15 cellular contexts compared by ENCODE assay signal in genomic region chr2:46385786-46386577, GRCh38.
DNase-seq lines count a peak whose midpoint lies in the region; ATAC-seq, FAIRE-seq and TF ChIP-seq lines count a peak whose summit lies in the region.
"Had no signal": no experiment of that assay in that cellular context is flagged by ENCODE, and none has a peak within 500 bp of the region (broad histone marks: within the 10 kb centered on the region; RNA-seq: fewer than 3 reads in every experiment).

No MANE protein-coding gene starts in this region.

- H3K9me3 ChIP-seq in adipocyte (ENCODE audit: control insufficient read depth, low read length) (no peaks in the 10 kb centered on the region), left ventricle myocardium inferior (replicated peaks) (no peaks in the 10 kb centered on the region), upper lobe of right lung (no peaks in the 10 kb centered on the region), small intestine (ENCODE audit: control insufficient read depth, low read depth) (no peaks in the 10 kb centered on the region)
- H3K9me3 ChIP-seq: thyroid gland had no signal

- peak overlapping the region; percentile 63 for H3K9ac ChIP-seq in adipocyte (ENCODE audit: low read length)
- H3K9ac ChIP-seq: KMS-11 had no signal

- FAIRE-seq in small intestine (lab: Jason Lieb, UNC): no peak
- FAIRE-seq: endometrium had no signal

- DNase-seq in activated CD8-positive, alpha-beta memory T cell treated with anti-CD3 and anti-CD28 coated beads for 24 hours: peak; percentile 49
- DNase-seq in activated CD8-positive, alpha-beta memory T cell treated with anti-CD3 and anti-CD28 coated beads, Interleukin-2, amount 50 U/mL, for 4 hours: no peak
- peak; percentile 68 for DNase-seq in adipocyte (ENCODE audit: low read depth)
- DNase-seq in left ventricle myocardium inferior: no peak
- no peak for DNase-seq in upper lobe of right lung
- DNase-seq in small intestine: no peak
- DNase-seq in dedifferentiated amniotic fluid mesenchymal stem cell (ENCODE audit: extremely low spot score): no peak
- no peak for DNase-seq in mucosa of gallbladder (ENCODE audit: low spot score)
- DNase-seq: 8988T; activated CD4-positive, alpha-beta memory T cell treated with anti-CD3 and anti-CD28 coated beads for 36 hours; DND-41; NCI-H2227 treated with DMSO at 0.1 percent for 48 hours; thyroid gland had no signal

- 72 to 90% (median 88%) methylated on average over 18 of the region's 18 CpGs for WGBS in small intestine, 3 donors

- H3K4me1 ChIP-seq in adipocyte (ENCODE audit: control insufficient read depth, insufficient read depth, low read length) (peaks cover 30% of the 10 kb centered on the region), left ventricle myocardium inferior (peaks cover 33% of the 10 kb centered on the region), upper lobe of right lung (peaks cover 9% of the 10 kb centered on the region), small intestine (ENCODE audit: control insufficient read depth in 2 of 2, insufficient read depth in 1 of 2, low read depth in 1 of 2, low read length in 1 of 2) (no peaks in the 10 kb centered on the region)
- H3K4me1 ChIP-seq: thyroid gland had no signal

- H3K27ac ChIP-seq in left ventricle myocardium inferior (replicated peaks) (peak overlapping the region; percentile 40), upper lobe of right lung (peak overlapping the region; percentile 48), small intestine (ENCODE audit: low read depth in 1 of 2, low read length in 1 of 2) (no peak overlapping the region)
- H3K27ac ChIP-seq: KMS-11, thyroid gland had no signal

- H3K4me3 ChIP-seq in adipocyte (ENCODE audit: low read length) (peak overlapping the region; percentile 36), left ventricle myocardium inferior (no peak overlapping the region), upper lobe of right lung (no peak overlapping the region), small intestine (ENCODE audit: low read depth in 1 of 2, low read length in 2 of 2) (no peak overlapping the region)
- H3K4me3 ChIP-seq: thyroid gland had no signal

- intact Hi-C loops in left ventricle myocardium inferior (cut with micrococcal nuclease): no loop called here
- intact Hi-C loops in upper lobe of right lung (cut with DNase I): loop anchor here (10.0 kb wide), 1 partner anchor 69 kb away; no protein-coding TSS in a partner anchor

- H3K36me3 ChIP-seq in adipocyte (ENCODE audit: control insufficient read depth, insufficient read depth, low read length, severe bottlenecking): peaks cover 38% of the 10 kb centered on the region
- peaks cover 66% of the 10 kb centered on the region for H3K36me3 ChIP-seq in left ventricle myocardium inferior
- peaks cover 77% of the 10 kb centered on the region for H3K36me3 ChIP-seq in upper lobe of right lung
- H3K36me3 ChIP-seq in small intestine (ENCODE audit: control insufficient read depth in 2 of 2, insufficient read depth in 2 of 2, low read length in 2 of 2): peaks cover 4 to 15% of the 10 kb centered on the region in 2 donors

- TF ChIP-seq CTCF in left ventricle myocardium inferior (IDR thresholded peaks at IDR 0.05; ENCODE audit: borderline replicate concordance) (no peak), upper lobe of right lung (IDR thresholded peaks at IDR 0.05) (no peak)

- H3K27me3 ChIP-seq in adipocyte (replicated peaks; ENCODE audit: control insufficient read depth, insufficient read depth, low read length) (no peaks in the 10 kb centered on the region), left ventricle myocardium inferior (ENCODE audit: low read depth) (no peaks in the 10 kb centered on the region), upper lobe of right lung (no peaks in the 10 kb centered on the region), small intestine (ENCODE audit: control insufficient read depth in 2 of 2, insufficient read depth in 2 of 2, low read length in 2 of 2) (no peaks in the 10 kb centered on the region)
- H3K27me3 ChIP-seq: thyroid gland had no signal

- ATAC-seq in upper lobe of right lung: no peak

Comparison
In these comparisons a context has a peak if more than half of its experiments do, and no peak if none do; other contexts are left out.
1. DNase-seq: peak in activated CD8-positive, alpha-beta memory T cell treated with anti-CD3 and anti-CD28 coated beads for 24 hours (single experiment) and adipocyte (single experiment); none in activated CD8-positive, alpha-beta memory T cell treated with anti-CD3 and anti-CD28 coated beads, Interleukin-2, amount 50 U/mL, for 4 hours (single experiment), left ventricle myocardium inferior (single experiment), upper lobe of right lung (single experiment), small intestine (single experiment), dedifferentiated amniotic fluid mesenchymal stem cell (single experiment) and mucosa of gallbladder (single experiment).
2. H3K27ac ChIP-seq: peak in left ventricle myocardium inferior (single experiment) and upper lobe of right lung (single experiment); none in small intestine (0 of 2).